Comparison of ENCODE assay signal across 16 cellular contexts in the genomic region with DNA sequence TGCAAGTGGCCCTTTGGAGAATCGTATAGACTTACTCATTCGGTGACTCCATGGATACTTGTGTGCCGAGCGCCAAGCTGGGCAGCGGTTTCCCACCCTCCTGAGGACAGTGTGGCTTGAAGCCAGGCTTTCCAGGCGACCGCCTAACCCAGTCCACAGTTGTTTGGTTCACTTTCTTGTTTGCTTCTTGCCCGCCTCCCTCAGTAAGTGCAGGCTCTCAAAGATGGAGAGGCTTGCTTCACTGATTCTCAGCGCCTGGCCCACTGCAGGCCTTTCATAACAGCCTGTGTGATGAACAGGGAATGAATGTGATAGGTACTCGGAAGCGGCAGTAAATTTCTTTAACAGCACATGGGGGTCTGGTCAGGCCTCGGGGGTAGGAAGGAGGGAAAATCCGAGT. TPM values are rescaled to one million over a fixed set of nuclear protein-coding genes. Genes with fewer than 3 reads are reported as not detected.
"Had no signal": no experiment of that assay in that cellular context is flagged by ENCODE, and none has a peak within 500 bp of the region (broad histone marks: within the 10 kb centered on the region; RNA-seq: fewer than 3 reads in every experiment).

No MANE protein-coding gene starts in this region.

- H3K4me1 ChIP-seq: parathyroid adenoma had no signal

- H3K9me3 ChIP-seq: heart left ventricle, neutrophil, tibial artery, vagina had no signal

- H3K4me3 ChIP-seq: heart left ventricle, tibial artery, vagina had no signal

- H2AFZ ChIP-seq: parathyroid adenoma had no signal

- H3K27me3 ChIP-seq: heart left ventricle, neutrophil, tibial artery, vagina had no signal

- H3K27ac ChIP-seq: heart left ventricle, neutrophil, parathyroid adenoma, tibial artery, vagina had no signal

- H3K79me2 ChIP-seq: parathyroid adenoma had no signal

- H3K9ac ChIP-seq: parathyroid adenoma had no signal

- DNase-seq: activated CD4-positive, alpha-beta T cell treated with anti-CD3 and anti-CD28 coated beads, Interleukin-2, amount 50 U/mL, for 48 hours; activated CD4-positive, CD25-positive, alpha-beta regulatory T cell treated with anti-CD3 and anti-CD28 coated beads, Interleukin-2, amount 50 U/mL, for 72 hours; activated effector memory CD4-positive, alpha-beta T cell treated with Interleukin-2 at 50 U/mL for 16 hours; effector memory CD4-positive, alpha-beta T cell; heart left ventricle; mammary epithelial cell; naive B cell; stimulated activated CD4-positive, alpha-beta T cell treated with anti-CD3 and anti-CD28 coated beads, Interleukin-12 subunit alpha, Interleukin-12 subunit beta, amount 100 ng/mL, for 4 hours; stimulated activated CD4-positive, alpha-beta T cell treated with anti-CD3 and anti-CD28 coated beads, Interleukin-2, amount 100 ng/mL, for 24 hours; stimulated activated naive B cell treated with anti-CD40 and anti-IgM and Interleukin-4, amounts not matched to agents 10 μg/mL and 1 μg/mL and 100 μg/mL, for 72 hours; tibial artery had no signal

RNA-seq across cellular contexts. Expression of a gene that starts 21.3 kb away (rescaled TPM):
- total RNA-seq: epithelial cell of proximal tubule, renal cortical epithelial cell, vagina had no signal
